ENCODE assay signal across 8 cellular contexts in genomic region chrX:30653415-30654131, GRCh38. TPM values are rescaled to one million over a fixed set of nuclear protein-coding genes. Genes with fewer than 3 reads are reported as not detected.
DNase-seq lines count a peak whose midpoint lies in the region; TF ChIP-seq lines count a peak whose summit lies in the region.

Gene GK (plus strand): TSS chrX:30653423. CDS start chrX:30653538, 115 bp downstream.

- intact Hi-C loops in adrenal gland (cut with DNase I): no loop called here

- TF ChIP-seq CTCF in adrenal gland (IDR thresholded peaks at IDR 0.05): no peak

- H3K27ac ChIP-seq in adrenal gland: peak within 1 kb of the TSS; percentile 48 to 91 (median 83)

- peak in 1 of 2 donors; percentile 16 for TF ChIP-seq POLR2A in adrenal gland (IDR thresholded peaks at IDR 0.05)

- WGBS in adrenal gland, 4 donors: 0 to 38% (median 18%) methylated on average over 1 to 46 of the region's 53 CpGs

- H3K27me3 ChIP-seq in adrenal gland: peaks cover 10% of the 10 kb centered on the region

- H3K4me1 ChIP-seq in adrenal gland (replicated peaks in 1 of 2): no peaks in the 10 kb centered on the region

- H3K36me3 ChIP-seq in adrenal gland (replicated peaks in 1 of 2): no peaks in the 10 kb centered on the region

- DNase-seq in NCI-H1105 treated with DMSO at 0.1 percent for 48 hours (lab: John Stamatoyannopoulos, UW): peak; percentile 5
- DNase-seq in NCI-H1105 (lab: John Stamatoyannopoulos, UW): no peak
- DNase-seq in HCEC 1CT: peak; percentile 3
- no peak for DNase-seq in NCI-H460 (ENCODE audit: extremely low read depth, low read depth)
- DNase-seq in adrenal gland: peak; percentile 39 to 69 (median 61)
- DNase-seq in skeletal muscle cell (ENCODE audit: low read depth): no peak
- DNase-seq in NCI-H2081 (lab: John Stamatoyannopoulos, UW): no peak

- H3K9me3 ChIP-seq in adrenal gland (replicated peaks in 1 of 3): no peaks in the 10 kb centered on the region

- H3K4me3 ChIP-seq in adrenal gland (peak within 1 kb of the TSS in 3 of 4 donors; percentile 32 to 63 (median 33)), iPS-11a (ENCODE audit: low read depth, low read length) (peak within 1 kb of the TSS; percentile 51), skeletal muscle cell (ENCODE audit: low read depth, low read length) (peak within 1 kb of the TSS; percentile 63)

RNA-seq across cellular contexts. Expression of gene GK, which starts in this region (rescaled TPM):
- total RNA-seq in NCI-H460 (2014; rRNA removed; shearing (Covaris generic)): 10.4 and 15.4 TPM in 2 replicates
- 7.3 and 12.7 TPM in 2 replicates for polyA plus RNA-seq in NCI-H460 (2014; cell fraction: nucleus; rRNA removed)
- total RNA-seq in adrenal gland: 10 to 100 TPM in 4 of 8 donors, 1 to 10 TPM in 4; 6.1 to 33.6 (median 10.1) TPM
- polyA plus RNA-seq in adrenal gland: 10 to 100 TPM in 1 of 3 donors, 1 to 10 TPM in 2; 6.2 to 83.7 (median 7.2) TPM

Comparison
In these comparisons a context has a peak if more than half of its experiments do, and no peak if none do; other contexts are left out.
1. DNase-seq: peak in NCI-H1105 treated with DMSO at 0.1 percent for 48 hours (single experiment), HCEC 1CT (single experiment) and adrenal gland (7 of 7); none in NCI-H1105 (single experiment), NCI-H460 (single experiment), skeletal muscle cell (single experiment) and NCI-H2081 (0 of 2).
2. Peak in every context shown above with its lines, with median percentiles within 50 percentile points of each other: H3K4me3 ChIP-seq.